17 cellular contexts compared by ENCODE assay signal in the genomic region with DNA sequence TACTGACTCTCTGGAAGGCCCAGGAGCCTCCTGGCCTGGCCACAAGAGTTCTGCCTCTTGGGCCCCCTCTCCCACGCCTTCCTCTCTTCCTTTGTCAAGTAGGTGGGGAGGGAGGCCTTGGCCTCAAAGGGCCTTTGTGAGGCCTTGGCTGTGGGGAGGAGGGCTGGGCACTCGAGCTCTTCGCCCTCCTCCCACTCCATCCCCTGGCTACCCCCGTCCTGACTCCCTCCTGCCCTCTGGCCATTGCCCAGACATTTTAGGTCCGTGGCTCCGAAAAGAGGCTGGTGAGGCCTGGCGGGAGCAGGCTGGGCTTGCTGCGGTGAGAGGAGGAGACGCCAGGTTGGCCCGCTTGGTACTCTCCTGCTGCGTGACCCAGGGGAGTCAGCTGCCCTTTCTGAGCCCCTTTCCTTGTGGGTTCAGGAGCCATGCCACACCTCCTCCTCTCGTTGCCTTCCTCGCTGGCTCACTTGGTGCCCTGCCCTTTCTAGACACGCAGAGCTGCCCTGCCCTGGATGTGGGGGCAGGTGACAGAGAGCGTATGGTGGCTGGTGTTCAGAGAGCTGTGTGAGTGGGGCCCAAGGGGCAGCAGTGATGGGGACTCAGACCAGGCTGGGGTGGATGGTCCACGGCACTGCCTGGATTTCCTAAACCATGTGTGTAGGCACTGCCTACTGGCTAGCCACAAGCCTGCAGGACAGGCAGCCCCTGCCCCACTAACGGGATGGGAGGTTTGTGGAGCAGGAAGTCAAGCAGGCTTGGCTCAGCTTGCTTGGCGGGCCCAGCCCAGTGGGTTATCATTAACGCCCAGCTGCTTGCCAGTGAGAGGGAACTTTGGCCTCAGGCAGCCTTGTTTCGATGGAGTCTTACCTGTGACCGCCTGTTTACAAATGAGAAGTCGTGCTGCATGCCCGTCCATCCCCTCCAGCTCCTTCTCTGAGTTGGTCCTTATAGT. TPM values are rescaled to one million over a fixed set of nuclear protein-coding genes. Genes with fewer than 3 reads are reported as not detected.
DNase-seq lines count a peak whose midpoint lies in the region; ATAC-seq, FAIRE-seq and TF ChIP-seq lines count a peak whose summit lies in the region.
"Had no signal": no experiment of that assay in that cellular context is flagged by ENCODE, and none has a peak within 500 bp of the region (broad histone marks: within the 10 kb centered on the region; RNA-seq: fewer than 3 reads in every experiment).

No MANE protein-coding gene starts in this region.

- peak; percentile 67 to 71 (median 70) for ATAC-seq in pancreas
- ATAC-seq in GM19467 (IDR thresholded peaks at IDR 0.05; ENCODE audit: unreplicated experiment): no peak

- POLR2A ChIA-PET in GM10248 (lab: Yijun Ruan, JAX): no interaction called here

- DNase-seq in UCSD-AML1 (lab: John Stamatoyannopoulos, UW; ENCODE audit: unreplicated experiment) (peak; percentile 37), hepatocyte (ENCODE audit: low spot score) (peak; percentile 75), pancreas (peak; percentile 52 to 74 (median 70)), GM10248 (ENCODE audit: extremely low spot score) (no peak), SW480 (ENCODE audit: low spot score) (no peak), NCI-H510A treated with DMSO at 0.1 percent for 48 hours (lab: John Stamatoyannopoulos, UW) (no peak)
- DNase-seq: activated naive CD4-positive, alpha-beta T cell; DMS 273 treated with DMSO at 0.1 percent for 48 hours; effector memory CD4-positive, alpha-beta T cell; islet precursor cell; NCI-H2171; NK-92 treated with Interleukin-12 subunit alpha and Interleukin-12 subunit beta, amount 100 ng/mL, for 24 hours had no signal

- H3K9me3 ChIP-seq in BLaER1 treated with 17β-estradiol and CSF1 and Interleukin-3, amounts not matched to agents 10 nM and 100 nM (replicated peaks in 1 of 11): no peaks in the 10 kb centered on the region
- H3K9me3 ChIP-seq in hepatocyte (ENCODE audit: low read depth) (no peaks in the 10 kb centered on the region), pancreas (no peaks in the 10 kb centered on the region)
- H3K9me3 ChIP-seq: SJSA1 had no signal

- WGBS in hepatocyte (ENCODE audit: low lambda C conversion rate, missing lambda C conversion rate): 64% methylated on average over 21 of the region's 23 CpGs
- 66 to 70% methylated on average over 23 of the region's 23 CpGs for WGBS in pancreas, 2 donors

- FAIRE-seq in pancreas (lab: Jason Lieb, UNC): no peak
- FAIRE-seq: HTR-8/SVneo had no signal

- H3K9me2 ChIP-seq in hepatocyte (replicated peaks; ENCODE audit: insufficient read depth): no peaks in the 10 kb centered on the region

- no peak for TF ChIP-seq CTCF in hepatocyte (IDR thresholded peaks at IDR 0.05; ENCODE audit: poor library complexity)
- no peak for TF ChIP-seq CTCF in pancreas (IDR thresholded peaks at IDR 0.05)
- no peak for TF ChIP-seq CTCF in GM10248 (IDR thresholded peaks at IDR 0.05; ENCODE audit: control extremely low read depth, extremely low read depth, low read depth, missing control alignments)

- no peaks in the 10 kb centered on the region for H3K27me3 ChIP-seq in BLaER1 treated with 17β-estradiol and CSF1 and Interleukin-3, amounts not matched to agents 10 nM and 100 nM
- H3K27me3 ChIP-seq in hepatocyte: no peaks in the 10 kb centered on the region
- H3K27me3 ChIP-seq in pancreas: no peaks in the 10 kb centered on the region
- H3K27me3 ChIP-seq: neural progenitor cell, SJSA1 had no signal

- peak overlapping the region in 4 of 11 experiments; percentile 9 to 35 (median 24); a peak in 3 of 22 replicates for H3K27ac ChIP-seq in BLaER1 treated with 17β-estradiol and CSF1 and Interleukin-3, amounts not matched to agents 10 nM and 100 nM
- H3K27ac ChIP-seq in hepatocyte (peak overlapping the region; percentile 89), pancreas (peak overlapping the region in 1 of 4 donors; percentile 19)
- H3K27ac ChIP-seq: neural progenitor cell, SJSA1 had no signal

- H3K4me2 ChIP-seq in BLaER1 treated with 17β-estradiol and CSF1 and Interleukin-3, amounts not matched to agents 10 nM and 100 nM: peak overlapping the region; percentile 28 to 67 (median 49)
- H3K4me2 ChIP-seq in hepatocyte: peak overlapping the region; percentile 22
- H3K4me2 ChIP-seq: neural progenitor cell had no signal

- peak overlapping the region in 7 of 11 experiments; percentile 11 to 66 (median 23); a peak in 5 of 22 replicates for H3K9ac ChIP-seq in BLaER1 treated with 17β-estradiol and CSF1 and Interleukin-3, amounts not matched to agents 10 nM and 100 nM
- H3K9ac ChIP-seq: neural progenitor cell had no signal

- intact Hi-C loops in pancreas (cut with DNase I): loop anchor here in 1 of 3 donors (5.0 kb wide), 1 partner anchor 34 kb away; no protein-coding TSS in a partner anchor

- peaks cover 46 to 71% (median 68%) of the 10 kb centered on the region in 10 experiments for H3K4me1 ChIP-seq in BLaER1 treated with 17β-estradiol and CSF1 and Interleukin-3, amounts not matched to agents 10 nM and 100 nM
- H3K4me1 ChIP-seq in hepatocyte (ENCODE audit: insufficient read depth) (peaks cover 31% of the 10 kb centered on the region), pancreas (peaks cover 0 to 38% (median 28%) of the 10 kb centered on the region in 3 donors)
- H3K4me1 ChIP-seq: neural progenitor cell had no signal

- CTCF ChIA-PET in GM10248 (lab: Yijun Ruan, JAX): interaction anchor here (0.8 to 9.1 kb wide), 2 partner anchors 13 to 39 kb away, joined by 3 to 85 read pairs; no protein-coding TSS in a partner anchor

- peaks cover 19% of the 10 kb centered on the region for H3K79me2 ChIP-seq in hepatocyte

- no peak overlapping the region for H2AFZ ChIP-seq in hepatocyte
- H2AFZ ChIP-seq: neural progenitor cell had no signal

- H3K36me3 ChIP-seq in BLaER1 treated with 17β-estradiol and CSF1 and Interleukin-3, amounts not matched to agents 10 nM and 100 nM: no peaks in the 10 kb centered on the region
- H3K36me3 ChIP-seq in hepatocyte (replicated peaks; ENCODE audit: insufficient read depth, low read depth): no peaks in the 10 kb centered on the region
- no peaks in the 10 kb centered on the region for H3K36me3 ChIP-seq in pancreas
- H3K36me3 ChIP-seq: neural progenitor cell had no signal

- no peak overlapping the region for H3K4me3 ChIP-seq in BLaER1 treated with 17β-estradiol and CSF1 and Interleukin-3, amounts not matched to agents 10 nM and 100 nM
- H3K4me3 ChIP-seq in hepatocyte (no peak overlapping the region), pancreas (no peak overlapping the region)
- H3K4me3 ChIP-seq: neural progenitor cell, SJSA1 had no signal

- H4K20me1 ChIP-seq in BLaER1 treated with 17β-estradiol and CSF1 and Interleukin-3, amounts not matched to agents 10 nM and 100 nM: peaks cover 0 to 26% (median 4%) of the 10 kb centered on the region in 11 experiments; a peak in 6 of 22 replicates
- H4K20me1 ChIP-seq in hepatocyte (ENCODE audit: insufficient read depth, poor library complexity, severe bottlenecking): no peaks in the 10 kb centered on the region

RNA-seq across cellular contexts. Expression of gene OMP, which starts 15.8 kb away (rescaled TPM):
- total RNA-seq in hepatocyte (not detected in 2 replicates), pancreas (under 1 TPM in 2 of 6 donors, not detected in 4; 0.69 to 0.78 TPM)
- polyA plus RNA-seq in hepatocyte (0.47 TPM in 1 of 2 replicates, not detected in the other), pancreas (under 1 TPM in 1 of 2 donors, not detected in 1; 0.61 TPM)
- total RNA-seq: SJSA1 had no signal

RNA-seq across cellular contexts. Expression of gene CAPN5, which starts 20.0 kb away (rescaled TPM):
- total RNA-seq in hepatocyte (25.2 and 29.1 TPM in 2 replicates), pancreas (10 to 100 TPM in 2 of 6 donors, 1 to 10 TPM in 4; 3.3 to 11.0 (median 7.3) TPM)
- polyA plus RNA-seq in hepatocyte (28.8 and 34.6 TPM in 2 replicates), pancreas (1 to 10 TPM; 3.7 to 4.0 TPM)

RNA-seq across cellular contexts. Expression of gene MYO7A, which starts 41.2 kb away (rescaled TPM):
- total RNA-seq in hepatocyte: 6.4 and 9.8 TPM in 2 replicates
- polyA plus RNA-seq in hepatocyte: 10.1 and 12.6 TPM in 2 replicates
- total RNA-seq in pancreas: 1 to 10 TPM; 3.8 to 9.7 (median 7.0) TPM
- 10 to 100 TPM in 1 of 2 donors, 1 to 10 TPM in 1; 6.8 to 13.3 TPM for polyA plus RNA-seq in pancreas
- total RNA-seq: SJSA1 had no signal

RNA-seq across cellular contexts. Expression of gene B3GNT6, which starts 52.6 kb away (rescaled TPM):
- total RNA-seq in hepatocyte (0.12 and 0.33 TPM in 2 replicates), pancreas (under 1 TPM in 1 of 6 donors, not detected in 5; 0.85 TPM)
- polyA plus RNA-seq in hepatocyte (not detected in 2 replicates), pancreas (not detected)

Comparison
In these comparisons a context has a peak if more than half of its experiments do, and no peak if none do; other contexts are left out.
1. DNase-seq: peak in UCSD-AML1 (single experiment), hepatocyte (single experiment) and pancreas (6 of 6); none in GM10248 (single experiment), SW480 (single experiment) and NCI-H510A treated with DMSO at 0.1 percent for 48 hours (single experiment).